Comparison of ENCODE assay signal across 30 cellular contexts in the genomic region with DNA sequence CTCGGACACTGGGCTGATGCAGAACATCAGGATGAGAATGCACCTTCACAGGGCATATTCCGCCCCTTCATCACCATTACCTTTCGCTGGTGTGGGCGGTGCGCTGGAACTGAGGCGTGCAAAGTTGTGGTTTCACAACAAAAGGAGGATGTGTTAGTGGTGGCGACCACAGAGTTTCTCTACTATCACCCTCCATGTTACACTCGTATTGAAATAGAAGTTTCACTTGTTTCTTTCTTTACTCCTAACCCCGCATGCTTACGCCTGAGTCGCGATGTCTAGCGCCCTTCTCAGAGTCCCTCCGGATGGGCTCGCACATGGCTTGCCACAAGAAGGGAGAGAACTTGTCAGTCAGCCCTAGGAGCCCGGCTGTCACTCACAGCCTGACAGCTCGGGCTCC.
"Had no signal": no experiment of that assay in that cellular context is flagged by ENCODE, and none has a peak within 500 bp of the region (broad histone marks: within the 10 kb centered on the region; RNA-seq: fewer than 3 reads in every experiment).

No MANE protein-coding gene starts in this region.

- H3K27me3 ChIP-seq: ascending aorta, body of pancreas, SJCRH30 had no signal

- H3K27me3 Mint-ChIP-seq: activated naive CD8-positive, alpha-beta T cell treated with anti-CD3 and anti-CD28 coated beads, Interleukin-2, amount 50 U/mL, for 24 hours; central memory CD8-positive, alpha-beta T cell; T-helper 17 cell had no signal

- H3K4me3 Mint-ChIP-seq: activated naive CD8-positive, alpha-beta T cell treated with anti-CD3 and anti-CD28 coated beads, Interleukin-2, amount 50 U/mL, for 24 hours; activated T-cell treated with anti-CD3 and anti-CD28 coated beads, Interleukin-2, amount 50 U/mL, for 4 hours; central memory CD8-positive, alpha-beta T cell; T-helper 17 cell; WTC11 had no signal

- H3K27ac ChIP-seq: ascending aorta, body of pancreas, KMS-11, SJCRH30 had no signal

- FAIRE-seq: bronchial epithelial cell had no signal

- H3K36me3 ChIP-seq: ascending aorta, SJCRH30 had no signal

- H3K9me3 ChIP-seq: body of pancreas, SJCRH30 had no signal

- H3K4me1 Mint-ChIP-seq: activated naive CD8-positive, alpha-beta T cell treated with anti-CD3 and anti-CD28 coated beads, Interleukin-2, amount 50 U/mL, for 24 hours; central memory CD8-positive, alpha-beta T cell; T-helper 17 cell had no signal

- DNase-seq: activated CD4-positive, alpha-beta T cell treated with anti-CD3 and anti-CD28 coated beads for 48 hours; activated CD4-positive, alpha-beta T cell treated with anti-CD3 and anti-CD28 coated beads, Interleukin-2, amount 50 U/mL, for 4 hours; activated CD4-positive, CD25-positive, alpha-beta regulatory T cell treated with anti-CD3 and anti-CD28 coated beads, Interleukin-2, amount 50 U/mL, for 72 hours; activated CD8-positive, alpha-beta memory T cell treated with anti-CD3 and anti-CD28 coated beads for 24 hours; activated effector memory CD4-positive, alpha-beta T cell treated with anti-CD3 and anti-CD28 coated beads, Interleukin-2, amount 50 U/mL, for 16 hours; activated naive CD4-positive, alpha-beta T cell treated with Interleukin-2 at 50 U/mL for 16 hours; activated naive CD8-positive, alpha-beta T cell treated with anti-CD3 and anti-CD28 coated beads, Interleukin-2, amount 50 U/mL, for 24 hours; activated T-cell treated with anti-CD3 and anti-CD28 coated beads, Interleukin-2, amount 50 U/mL, for 4 hours; amniotic stem cell; body of pancreas; NCI-H1105; NCI-H1436; NCI-H1694 treated with DMSO at 0.1 percent for 48 hours; NCI-H2029 treated with DMSO at 0.1 percent for 48 hours; NCI-H510A treated with DMSO at 0.1 percent for 48 hours; NCI-H69; OCI-M1; RPMI8226; SJCRH30; T-helper 17 cell; T-helper 9 cell had no signal

- H3K4me1 ChIP-seq: ascending aorta, SJCRH30 had no signal

- H3K4me2 ChIP-seq: KMS-11 had no signal

- H3K9ac ChIP-seq: KMS-11 had no signal

- ATAC-seq: activated naive CD4-positive, alpha-beta T cell treated with anti-CD3 and anti-CD28 coated beads, Interleukin-2, amount 50 U/mL, for 72 hours; activated naive CD8-positive, alpha-beta T cell treated with anti-CD3 and anti-CD28 coated beads, Interleukin-2, amount 50 U/mL, for 24 hours; activated T-cell treated with anti-CD3 and anti-CD28 coated beads, Interleukin-2, amount 50 U/mL, for 4 hours; body of pancreas; Panc1; Right ventricle myocardium inferior; SK-N-SH treated with all-trans-retinoic acid at 6 μM for 48 hours; T-helper 17 cell; WTC11 had no signal

- H3K27ac Mint-ChIP-seq: activated naive CD4-positive, alpha-beta T cell treated with anti-CD3 and anti-CD28 coated beads, Interleukin-2, amount 50 U/mL, for 72 hours; activated naive CD8-positive, alpha-beta T cell treated with anti-CD3 and anti-CD28 coated beads, Interleukin-2, amount 50 U/mL, for 24 hours; T-helper 17 cell; WTC11 had no signal

- H3K4me3 ChIP-seq: ascending aorta, body of pancreas, SJCRH30 had no signal
